14 cellular contexts compared by ENCODE assay signal in genomic region chr16:88348377-88349152, GRCh38. TPM values are rescaled to one million over a fixed set of nuclear protein-coding genes. Genes with fewer than 3 reads are reported as not detected.
DNase-seq lines count a peak whose midpoint lies in the region; ATAC-seq and TF ChIP-seq lines count a peak whose summit lies in the region.
"Had no signal": no experiment of that assay in that cellular context is flagged by ENCODE, and none has a peak within 500 bp of the region (broad histone marks: within the 10 kb centered on the region; RNA-seq: fewer than 3 reads in every experiment).

No MANE protein-coding gene starts in this region.

- H3K27me3 ChIP-seq in endodermal cell (ENCODE audit: control insufficient read depth, insufficient read depth, low read length, poor library complexity, severe bottlenecking) (no peaks in the 10 kb centered on the region), esophagus squamous epithelium (no peaks in the 10 kb centered on the region)
- H3K27me3 ChIP-seq: heart left ventricle, thyroid gland had no signal

- H3K4me1 ChIP-seq in endodermal cell (ENCODE audit: control insufficient read depth, insufficient read depth, low read length) (no peaks in the 10 kb centered on the region), esophagus squamous epithelium (no peaks in the 10 kb centered on the region)
- H3K4me1 ChIP-seq: heart left ventricle, thyroid gland had no signal

- TF ChIP-seq CTCF in NB4 (IDR thresholded peaks at IDR 0.05; ENCODE audit: low read depth, low read length): peak; percentile 16
- TF ChIP-seq CTCF in endodermal cell (conservative IDR thresholded peaks at IDR 0.05): no peak
- TF ChIP-seq CTCF in esophagus squamous epithelium (IDR thresholded peaks at IDR 0.05): no peak

- DNase-seq in left cardiac atrium (peak; percentile 4), cardiac septum (ENCODE audit: low spot score) (no peak), NB4 (ENCODE audit: low read depth) (no peak), endodermal cell (no peak), middle frontal gyrus (ENCODE audit: extremely low spot score, low spot score) (no peak), glomerular visceral epithelial cell (ENCODE audit: extremely low spot score) (no peak), esophagus squamous epithelium (lab: John Stamatoyannopoulos, UW) (no peak)
- no peak for DNase-seq in stimulated activated naive B cell treated with anti-CD40 and anti-IgM and Interleukin-4, amounts not matched to agents 10 μg/mL and 1 μg/mL and 100 μg/mL, for 72 hours
- DNase-seq: NCI-H146, NCI-H82, nucleus accumbens, thyroid gland had no signal

- no peaks in the 10 kb centered on the region for H3K4me1 Mint-ChIP-seq in endodermal cell
- H3K4me1 Mint-ChIP-seq in stimulated activated naive B cell treated with anti-CD40 and anti-IgM and Interleukin-4, amounts not matched to agents 10 μg/mL and 1 μg/mL and 100 μg/mL, for 72 hours: peaks cover 9 to 21% of the 10 kb centered on the region in 2 donors

- intact Hi-C loops in left cardiac atrium (cut with DNase I) (no loop called here), cardiac septum (cut with DNase I) (no loop called here), esophagus squamous epithelium (cut with DNase I) (no loop called here)

- H3K27ac ChIP-seq in endodermal cell (ENCODE audit: low read depth, low read length) (no peak overlapping the region), esophagus squamous epithelium (no peak overlapping the region)
- H3K27ac ChIP-seq: heart left ventricle, SK-N-MC, thyroid gland had no signal

- no peak for ATAC-seq in left cardiac atrium
- ATAC-seq in stimulated activated naive B cell treated with anti-CD40 and anti-IgM and Interleukin-4, amounts not matched to agents 10 μg/mL and 1 μg/mL and 100 μg/mL, for 72 hours (replicated peaks): no peak
- ATAC-seq: heart left ventricle had no signal

- no peak overlapping the region for H3K4me3 Mint-ChIP-seq in endodermal cell
- peak overlapping the region; percentile 15 for H3K4me3 Mint-ChIP-seq in stimulated activated naive B cell treated with anti-CD40 and anti-IgM and Interleukin-4, amounts not matched to agents 10 μg/mL and 1 μg/mL and 100 μg/mL, for 72 hours

- H3K36me3 Mint-ChIP-seq in endodermal cell (ENCODE audit: low read depth): no peaks in the 10 kb centered on the region
- H3K36me3 Mint-ChIP-seq in stimulated activated naive B cell treated with anti-CD40 and anti-IgM and Interleukin-4, amounts not matched to agents 10 μg/mL and 1 μg/mL and 100 μg/mL, for 72 hours: no peaks in the 10 kb centered on the region

- no peaks in the 10 kb centered on the region for H3K27me3 Mint-ChIP-seq in endodermal cell (ENCODE audit: insufficient read depth)
- peaks cover 0 to 9% of the 10 kb centered on the region in 2 donors for H3K27me3 Mint-ChIP-seq in stimulated activated naive B cell treated with anti-CD40 and anti-IgM and Interleukin-4, amounts not matched to agents 10 μg/mL and 1 μg/mL and 100 μg/mL, for 72 hours

- no peaks in the 10 kb centered on the region for H3K36me3 ChIP-seq in endodermal cell (ENCODE audit: control insufficient read depth, insufficient read depth, low read length)
- H3K36me3 ChIP-seq in esophagus squamous epithelium: no peaks in the 10 kb centered on the region
- H3K36me3 ChIP-seq: heart left ventricle, thyroid gland had no signal

- 83 to 92% methylated on average over 9 to 25 of the region's 25 CpGs for whole genome bisulfite sequencing in endodermal cell (ENCODE audit: insufficient coverage in 1 of 2, insufficient read length in 1 of 2), 2 experiments
- WGBS in esophagus squamous epithelium, 2 donors: 89% methylated on average over 10 of the region's 25 CpGs; no CpG with 5 or more reads in 1 of the 2 donors

- H3K9me3 ChIP-seq in endodermal cell (ENCODE audit: control insufficient read depth, low read length) (no peaks in the 10 kb centered on the region), esophagus squamous epithelium (no peaks in the 10 kb centered on the region)
- H3K9me3 ChIP-seq: thyroid gland had no signal

- TF ChIP-seq POLR2A in NB4 (IDR thresholded peaks at IDR 0.05; ENCODE audit: extremely low read depth, insufficient read length) (no peak), esophagus squamous epithelium (IDR thresholded peaks at IDR 0.05) (no peak)

- H3K9ac ChIP-seq in endodermal cell (ENCODE audit: extremely low read depth, low read length, poor library complexity, severe bottlenecking): no peak overlapping the region

- H3K9me3 Mint-ChIP-seq in endodermal cell: peaks cover 4% of the 10 kb centered on the region
- peaks cover under 1 to 2% of the 10 kb centered on the region in 2 donors for H3K9me3 Mint-ChIP-seq in stimulated activated naive B cell treated with anti-CD40 and anti-IgM and Interleukin-4, amounts not matched to agents 10 μg/mL and 1 μg/mL and 100 μg/mL, for 72 hours

- H3K4me3 ChIP-seq in NB4 (ENCODE audit: low read depth, low read length) (no peak overlapping the region), endodermal cell (ENCODE audit: low read length) (no peak overlapping the region), esophagus squamous epithelium (no peak overlapping the region)
- H3K4me3 ChIP-seq: heart left ventricle, SK-N-MC, thyroid gland had no signal

- peak overlapping the region; percentile 76 for H3K27ac Mint-ChIP-seq in endodermal cell
- peak overlapping the region; percentile 72 for H3K27ac Mint-ChIP-seq in stimulated activated naive B cell treated with anti-CD40 and anti-IgM and Interleukin-4, amounts not matched to agents 10 μg/mL and 1 μg/mL and 100 μg/mL, for 72 hours

RNA-seq across cellular contexts. Expression of gene ZNF469, which starts 34.2 kb away (rescaled TPM):
- total RNA-seq in left cardiac atrium: 1 to 10 TPM in 1 of 2 donors, under 1 TPM in 1; 0.65 to 1.7 TPM
- total RNA-seq in cardiac septum: 1.5 TPM
- 1 to 10 TPM in 1 of 2 donors, under 1 TPM in 1; 0.68 to 4.7 TPM for total RNA-seq in endodermal cell
- 0.53 TPM for polyA plus RNA-seq in endodermal cell (2013, experiment 1 of 2)
- 0.46 TPM for polyA plus RNA-seq in endodermal cell (2013, experiment 2 of 2)
- total RNA-seq in esophagus squamous epithelium: under 1 TPM; 0.26 to 0.57 (median 0.35) TPM
